1 cellular context compared by ENCODE assay signal in genomic region chr12:54294152-54294913, GRCh38.
TF ChIP-seq lines count a peak whose summit lies in the region.

No MANE protein-coding gene starts in this region.

TF ChIP-seq in K562, 482 proteins besides CTCF, POLR2A, EP300 and RAD21 (continued from another document):
- TF ChIP-seq E2F1 (CRISPR knock-in tag; IDR thresholded peaks at IDR 0.05) (peak; percentile 24; the same call in 1 of the 2 replicates), ZEB2 (IDR thresholded peaks at IDR 0.05) (no peak), ZNF165 (CRISPR knock-in tag; IDR thresholded peaks at IDR 0.05; ENCODE audit: borderline replicate concordance) (peak; percentile 85; the same call in 1 of the 2 replicates), ETV6 (IDR thresholded peaks at IDR 0.05; ENCODE audit: borderline replicate concordance in 1 of 2, low read depth in 2 of 2, low read length in 1 of 2) (peak in 1 of 2 experiments; percentile 45; a peak in 1 of 4 replicates), ETV6 (CRISPR knock-in tag; IDR thresholded peaks at IDR 0.05; ENCODE audit: borderline replicate concordance) (no peak), ZNF23 (CRISPR knock-in tag; IDR thresholded peaks at IDR 0.05) (no peak), HLTF (IDR thresholded peaks at IDR 0.05) (no peak), DEAF1 (CRISPR knock-in tag; IDR thresholded peaks at IDR 0.05) (peak; percentile 82), SMAD3 (CRISPR knock-in tag; conservative IDR thresholded peaks at IDR 0.05) (peak; percentile 44; the same call in 1 of the 2 replicates), ZNF586 (CRISPR knock-in tag; conservative IDR thresholded peaks at IDR 0.05) (no peak)
